ENCODE assay signal across 10 cellular contexts in genomic region chr7:96285579-96285978, GRCh38. TPM values are rescaled to one million over a fixed set of nuclear protein-coding genes. Genes with fewer than 3 reads are reported as not detected.
A peak's percentile ranks its signal among the peaks of the same experiment; 100 is the strongest.
DNase-seq lines count a peak whose midpoint lies in the region; ATAC-seq and TF ChIP-seq lines count a peak whose summit lies in the region.
"Had no signal": no experiment of that assay in that cellular context is flagged by ENCODE, and none has a peak within 500 bp of the region (broad histone marks: within the 10 kb centered on the region; RNA-seq: fewer than 3 reads in every experiment).

No MANE protein-coding gene starts in this region.

- TF ChIP-seq CTCF in activated B cell treated with CpG ODN at 0.5 μM for 24 hours (IDR thresholded peaks at IDR 0.05) (no peak), dorsolateral prefrontal cortex (IDR thresholded peaks at IDR 0.05 in 54 of 56, conservative IDR thresholded peaks at IDR 0.05 in 2 of 56; ENCODE audit: low read depth in 1 of 56, partially characterized antibody in 56 of 56) (no peak)

- peaks cover 0 to 77% (median 0%) of the 10 kb centered on the region in 11 experiments; a peak in 5 of 22 replicates for H4K20me1 ChIP-seq in BLaER1 treated with 17β-estradiol and CSF1 and Interleukin-3, amounts not matched to agents 10 nM and 100 nM

- DNase-seq in activated B cell treated with CpG ODN at 0.5 μM for 24 hours, result no peak
- no peak for DNase-seq in 8988T
- DNase-seq in dorsolateral prefrontal cortex, result no peak
- DNase-seq in NCI-H1092 (lab: John Stamatoyannopoulos, UW), result no peak
- DNase-seq in amygdala (lab: John Stamatoyannopoulos, UW), result no peak
- DNase-seq: MG63, posterior cingulate gyrus had no signal

- H3K9me3 Mint-ChIP-seq in activated B cell treated with CpG ODN at 0.5 μM for 24 hours, result peaks cover 2% of the 10 kb centered on the region

- peak overlapping the region in 9 of 11 experiments; percentile 1 to 53 (median 32); a peak in 10 of 22 replicates for H3K27ac ChIP-seq in BLaER1 treated with 17β-estradiol and CSF1 and Interleukin-3, amounts not matched to agents 10 nM and 100 nM
- H3K27ac ChIP-seq in dorsolateral prefrontal cortex, result peak overlapping the region in 12 of 59 donors; percentile 3 to 66 (median 42)

- ATAC-seq in GM18909 (IDR thresholded peaks at IDR 0.05; ENCODE audit: poor library complexity, unreplicated experiment) (peak; percentile 89), HG02973 (IDR thresholded peaks at IDR 0.05; ENCODE audit: unreplicated experiment) (peak; percentile 83), activated B cell treated with CpG ODN at 0.5 μM for 24 hours (ENCODE audit: low read depth) (no peak)

- peaks cover 24% of the 10 kb centered on the region for H3K36me3 Mint-ChIP-seq in activated B cell treated with CpG ODN at 0.5 μM for 24 hours (ENCODE audit: low read depth)

- H3K4me3 Mint-ChIP-seq in activated B cell treated with CpG ODN at 0.5 μM for 24 hours, result no peak overlapping the region

- no peaks in the 10 kb centered on the region for H3K27me3 ChIP-seq in BLaER1 treated with 17β-estradiol and CSF1 and Interleukin-3, amounts not matched to agents 10 nM and 100 nM
- no peaks in the 10 kb centered on the region for H3K27me3 ChIP-seq in dorsolateral prefrontal cortex
- H3K27me3 ChIP-seq: MG63 had no signal

- H3K27me3 Mint-ChIP-seq in activated B cell treated with CpG ODN at 0.5 μM for 24 hours, result no peaks in the 10 kb centered on the region

- H3K4me1 Mint-ChIP-seq in activated B cell treated with CpG ODN at 0.5 μM for 24 hours, result peaks cover 37% of the 10 kb centered on the region

- no peak overlapping the region; a peak in 1 of 20 replicates for H3K4me3 ChIP-seq in BLaER1 treated with 17β-estradiol and CSF1 and Interleukin-3, amounts not matched to agents 10 nM and 100 nM
- H3K4me3 ChIP-seq in dorsolateral prefrontal cortex, result no peak overlapping the region
- H3K4me3 ChIP-seq: MG63 had no signal

- peak overlapping the region; percentile 39 to 77 (median 50) for H3K4me2 ChIP-seq in BLaER1 treated with 17β-estradiol and CSF1 and Interleukin-3, amounts not matched to agents 10 nM and 100 nM

- CTCF ChIA-PET in activated B cell treated with CpG ODN at 0.5 μM for 24 hours (lab: Charles Lee), result no interaction called here

- peak overlapping the region; percentile 32 for H3K27ac Mint-ChIP-seq in activated B cell treated with CpG ODN at 0.5 μM for 24 hours

- peaks cover 12 to 39% (median 26%) of the 10 kb centered on the region in 11 experiments for H3K9me3 ChIP-seq in BLaER1 treated with 17β-estradiol and CSF1 and Interleukin-3, amounts not matched to agents 10 nM and 100 nM (replicated peaks in 1 of 11)
- H3K9me3 ChIP-seq: MG63 had no signal

- POLR2A ChIA-PET in activated B cell treated with CpG ODN at 0.5 μM for 24 hours (lab: Charles Lee), result interaction anchor here (0.7 kb wide), 1 partner anchor 848 kb away, joined by 7 read pairs; no protein-coding TSS in a partner anchor

- peaks cover 26 to 34% (median 30%) of the 10 kb centered on the region in 10 experiments for H3K4me1 ChIP-seq in BLaER1 treated with 17β-estradiol and CSF1 and Interleukin-3, amounts not matched to agents 10 nM and 100 nM

- peak overlapping the region in 1 of 11 experiments; percentile 51; a peak in 1 of 22 replicates for H3K9ac ChIP-seq in BLaER1 treated with 17β-estradiol and CSF1 and Interleukin-3, amounts not matched to agents 10 nM and 100 nM

- intact Hi-C loops in activated B cell treated with CpG ODN at 0.5 μM for 24 hours (cut with micrococcal nuclease), result no loop called here
- intact Hi-C loops in dorsolateral prefrontal cortex (cut with DNase I), result no loop called here

- peaks cover 14 to 54% (median 24%) of the 10 kb centered on the region in 11 experiments; a peak in 19 of 22 replicates for H3K36me3 ChIP-seq in BLaER1 treated with 17β-estradiol and CSF1 and Interleukin-3, amounts not matched to agents 10 nM and 100 nM
- H3K36me3 ChIP-seq: MG63 had no signal

RNA-seq across cellular contexts. Expression of gene SLC25A13, which starts 36.3 kb away (rescaled TPM):
- total RNA-seq in activated B cell treated with CpG ODN at 0.5 μM for 24 hours (28.5 and 29.1 TPM in 2 replicates), dorsolateral prefrontal cortex (10 to 100 TPM in 117 of 120 experiments, 1 to 10 TPM in 3; 8.6 to 61.9 (median 21.0) TPM)
